Comparison of ENCODE assay signal across 17 cellular contexts in genomic region chr18:44761812-44762211, GRCh38.
DNase-seq lines count a peak whose midpoint lies in the region; ATAC-seq and TF ChIP-seq lines count a peak whose summit lies in the region.
"Had no signal": no experiment of that assay in that cellular context is flagged by ENCODE, and none has a peak within 500 bp of the region (broad histone marks: within the 10 kb centered on the region; RNA-seq: fewer than 3 reads in every experiment).

No MANE protein-coding gene starts in this region.

- BruUV-seq in Calu3 (replicated peaks; lab: Mats Ljungman, UMichigan) = no TSS peak

- H3K27me3 ChIP-seq in gastroesophageal sphincter (no peaks in the 10 kb centered on the region), GM23338 (ENCODE audit: insufficient read depth) (no peaks in the 10 kb centered on the region)
- H3K27me3 ChIP-seq: uterus had no signal

- H3K27ac ChIP-seq in gastroesophageal sphincter (peak overlapping the region in 2 of 4 donors; percentile 24), GM23338 (ENCODE audit: low read depth) (no peak overlapping the region)
- H3K27ac ChIP-seq: uterus had no signal

- no peaks in the 10 kb centered on the region for H3K79me2 ChIP-seq in GM23338 (replicated peaks; ENCODE audit: insufficient read depth)

- H3K36me3 ChIP-seq in gastroesophageal sphincter (no peaks in the 10 kb centered on the region), GM23338 (ENCODE audit: insufficient read depth) (no peaks in the 10 kb centered on the region)
- H3K36me3 ChIP-seq: uterus had no signal

- CTCF ChIA-PET in Calu3 (lab: Charles Lee) = interaction anchor here (0.6 kb wide), 2 partner anchors 12 to 445 kb away, joined by 3 read pairs; no protein-coding TSS in a partner anchor

- no peak for TF ChIP-seq POLR2A in gastroesophageal sphincter (IDR thresholded peaks at IDR 0.05)

- no peaks in the 10 kb centered on the region for H3K9me3 Mint-ChIP-seq in Calu3 (ENCODE audit: low read depth, unreplicated experiment)
- H3K9me3 Mint-ChIP-seq in activated naive CD4-positive, alpha-beta T cell treated with anti-CD3 and anti-CD28 coated beads, Interleukin-2, amount 50 U/mL, for 72 hours = peaks cover 8 to 9% of the 10 kb centered on the region in 2 donors
- H3K9me3 Mint-ChIP-seq in GM23338 = no peaks in the 10 kb centered on the region
- H3K9me3 Mint-ChIP-seq: activated T-helper 17 cell treated with anti-CD3 and anti-CD28 coated beads, Interleukin-2, amount 50 U/mL, for 72 hours had no signal

- H3K4me1 ChIP-seq in gastroesophageal sphincter = peaks cover 2 to 79% (median 24%) of the 10 kb centered on the region in 3 donors
- H3K4me1 ChIP-seq in GM23338 (ENCODE audit: insufficient read depth) = peaks cover 8% of the 10 kb centered on the region
- H3K4me1 ChIP-seq: uterus had no signal

- H3K4me3 ChIP-seq in LNCaP clone FGC (ENCODE audit: low read depth, low read length) (no peak overlapping the region), gastroesophageal sphincter (no peak overlapping the region), GM23338 (no peak overlapping the region)
- H3K4me3 ChIP-seq: uterus had no signal

- no peaks in the 10 kb centered on the region for H3K36me3 Mint-ChIP-seq in Calu3 (ENCODE audit: insufficient read depth, unreplicated experiment)
- H3K36me3 Mint-ChIP-seq in activated naive CD4-positive, alpha-beta T cell treated with anti-CD3 and anti-CD28 coated beads, Interleukin-2, amount 50 U/mL, for 72 hours = peaks cover 24 to 29% of the 10 kb centered on the region in 2 donors
- no peaks in the 10 kb centered on the region for H3K36me3 Mint-ChIP-seq in GM23338 (ENCODE audit: low read depth)

- H4K20me1 ChIP-seq in GM23338 (replicated peaks; ENCODE audit: insufficient read depth) = no peaks in the 10 kb centered on the region

- DNase-seq in Calu3 (peak; percentile 59), LNCaP clone FGC (ENCODE audit: low read depth) (peak; percentile 65), renal cortical epithelial cell (ENCODE audit: low read depth) (peak; percentile 15), T-helper 1 cell (no peak), nucleus accumbens (lab: John Stamatoyannopoulos, UW) (no peak), GM23338 (ENCODE audit: low spot score) (no peak)
- DNase-seq in activated naive CD4-positive, alpha-beta T cell treated with anti-CD3 and anti-CD28 coated beads, Interleukin-2, amount 50 U/mL, for 72 hours (ENCODE audit: low spot score in 2 of 2) = no peak
- DNase-seq: activated CD4-positive, alpha-beta memory T cell treated with anti-CD3 and anti-CD28 coated beads, Interleukin-2, amount 10 ng/mL, durations not matched to agents 7 days and 5 days; amygdala; KG1; mesendoderm; NCI-H146; NCI-H510A; stimulated activated naive CD4-positive, alpha-beta T cell; uterus had no signal

- no peak overlapping the region for H2AFZ ChIP-seq in GM23338

- TF ChIP-seq EP300 in gastroesophageal sphincter (IDR thresholded peaks at IDR 0.05) = no peak

- no peaks in the 10 kb centered on the region for H3K27me3 Mint-ChIP-seq in Calu3 (ENCODE audit: unreplicated experiment)
- H3K27me3 Mint-ChIP-seq in GM23338 (ENCODE audit: insufficient read depth, low read depth, poor library complexity) = no peaks in the 10 kb centered on the region

- ATAC-seq in gastroesophageal sphincter (peak; percentile 38), GM23338 (no peak)
- ATAC-seq in activated naive CD4-positive, alpha-beta T cell treated with anti-CD3 and anti-CD28 coated beads, Interleukin-2, amount 50 U/mL, for 72 hours = no peak
- ATAC-seq: activated T-helper 17 cell treated with anti-CD3 and anti-CD28 coated beads, Interleukin-2, amount 50 U/mL, for 72 hours had no signal

- no peak overlapping the region for H3K4me2 ChIP-seq in GM23338

- no peaks in the 10 kb centered on the region for H3F3A ChIP-seq in GM23338 (replicated peaks; ENCODE audit: low read depth)

- no peak overlapping the region for H3K4me3 Mint-ChIP-seq in Calu3 (ENCODE audit: low read depth, unreplicated experiment)
- no peak overlapping the region for H3K4me3 Mint-ChIP-seq in GM23338
- H3K4me3 Mint-ChIP-seq: activated CD4-positive, alpha-beta memory T cell treated with anti-CD3 and anti-CD28 coated beads, Interleukin-2, amount 10 ng/mL, durations not matched to agents 7 days and 5 days; activated T-helper 17 cell treated with anti-CD3 and anti-CD28 coated beads, Interleukin-2, amount 50 U/mL, for 72 hours had no signal

- 0 out of 2 replicates have a peak, but pooled peaks cover 3% of the 10 kb centered on the region for H3K9me2 ChIP-seq in GM23338 (ENCODE audit: insufficient read depth)

- no peak overlapping the region for H3K27ac Mint-ChIP-seq in Calu3 (ENCODE audit: unreplicated experiment)
- no peak overlapping the region for H3K27ac Mint-ChIP-seq in activated naive CD4-positive, alpha-beta T cell treated with anti-CD3 and anti-CD28 coated beads, Interleukin-2, amount 50 U/mL, for 72 hours
- H3K27ac Mint-ChIP-seq in GM23338 = no peak overlapping the region
- H3K27ac Mint-ChIP-seq: activated CD4-positive, alpha-beta memory T cell treated with anti-CD3 and anti-CD28 coated beads, Interleukin-2, amount 10 ng/mL, durations not matched to agents 7 days and 5 days; activated T-helper 17 cell treated with anti-CD3 and anti-CD28 coated beads, Interleukin-2, amount 50 U/mL, for 72 hours had no signal

- WGBS in gastroesophageal sphincter (ENCODE audit: low coverage in 1 of 2), 2 donors = 28 to 38% methylated on average over 3 of the region's 3 CpGs

- intact Hi-C loops in Calu3 (cut with micrococcal nuclease; ENCODE audit: unreplicated experiment) = no loop called here

- TF ChIP-seq CTCF in Calu3 (IDR thresholded peaks at IDR 0.05; ENCODE audit: unreplicated experiment) = no peak
- no peak for TF ChIP-seq CTCF in LNCaP clone FGC (IDR thresholded peaks at IDR 0.05; ENCODE audit: control insufficient read depth, extremely low read depth, insufficient read depth)
- TF ChIP-seq CTCF in gastroesophageal sphincter (IDR thresholded peaks at IDR 0.05) = no peak
- no peak for TF ChIP-seq CTCF in GM23338 (conservative IDR thresholded peaks at IDR 0.05; ENCODE audit: low read depth in 2 of 2)

- no peaks in the 10 kb centered on the region for H3K9me3 ChIP-seq in gastroesophageal sphincter
- H3K9me3 ChIP-seq: uterus had no signal

- H3K4me1 Mint-ChIP-seq in Calu3 (ENCODE audit: low read depth, unreplicated experiment) (peaks cover 17% of the 10 kb centered on the region), GM23338 (peaks cover 17% of the 10 kb centered on the region)

TF ChIP-seq in GM23338, 12 proteins besides CTCF, POLR2A, EP300 and RAD21:
- TF ChIP-seq JUNB (IDR thresholded peaks at IDR 0.05; ENCODE audit: unreplicated experiment) (no peak), POLR2AphosphoS5 (IDR thresholded peaks at IDR 0.05; ENCODE audit: low read depth) (no peak), NANOG (IDR thresholded peaks at IDR 0.05; ENCODE audit: borderline replicate concordance) (no peak), CREB1 (CRISPR knock-in tag; IDR thresholded peaks at IDR 0.05; ENCODE audit: low read depth) (no peak), ZNF114 (CRISPR knock-in tag; IDR thresholded peaks at IDR 0.05) (no peak), EZH2 (IDR thresholded peaks at IDR 0.05; ENCODE audit: low read depth, unreplicated experiment) (no peak), REST (IDR thresholded peaks at IDR 0.05; ENCODE audit: unreplicated experiment) (no peak), STAT1 (IDR thresholded peaks at IDR 0.05; ENCODE audit: unreplicated experiment) (no peak)

Comparison
In these comparisons a context has a peak if more than half of its experiments do, and no peak if none do; other contexts are left out.
1. DNase-seq: peak in Calu3 (single experiment), LNCaP clone FGC (single experiment) and renal cortical epithelial cell (single experiment); none in activated naive CD4-positive, alpha-beta T cell treated with anti-CD3 and anti-CD28 coated beads, Interleukin-2, amount 50 U/mL, for 72 hours (0 of 2), T-helper 1 cell (0 of 5), nucleus accumbens (0 of 56) and GM23338 (single experiment).